ENCODE assay signal across 19 cellular contexts in genomic region chr15:70385711-70386110, GRCh38.
"Had no signal": no experiment of that assay in that cellular context is flagged by ENCODE, and none has a peak within 500 bp of the region (broad histone marks: within the 10 kb centered on the region; RNA-seq: fewer than 3 reads in every experiment).

No MANE protein-coding gene starts in this region.

- H3K27ac ChIP-seq: colonic mucosa, heart left ventricle, left ventricle myocardium inferior, lower lobe of right lung, spleen, stomach had no signal

- DNase-seq: colonic mucosa; dermis blood vessel endothelial cell; effector CD4-positive, alpha-beta T cell; heart left ventricle; hippocampal formation; left ventricle myocardium inferior; lower lobe of right lung; spleen; stimulated activated CD4-positive, alpha-beta T cell treated with anti-CD3 and anti-CD28 coated beads, Interleukin-15, amount 100 ng/mL, for 24 hours; stimulated activated CD4-positive, alpha-beta T cell treated with anti-CD3 and anti-CD28 coated beads, Interleukin-1b, Interleukin-23, amount 100 ng/mL, for 48 hours; stimulated activated CD4-positive, alpha-beta T cell treated with anti-CD3 and anti-CD28 coated beads, Interleukin-4, amount 100 ng/mL, for 4 hours; stimulated activated naive CD4-positive, alpha-beta T cell; stomach; substantia nigra; trophoblast cell had no signal

- H3K9me3 Mint-ChIP-seq: memory B cell had no signal

- H3K27me3 Mint-ChIP-seq: memory B cell had no signal

- H3K27ac Mint-ChIP-seq: nephron had no signal

- H3K4me1 ChIP-seq: colonic mucosa, heart left ventricle, left ventricle myocardium inferior, lower lobe of right lung, stomach had no signal

- H3K36me3 Mint-ChIP-seq: memory B cell, mesothelial cell of epicardium had no signal

- H3K36me3 ChIP-seq: colonic mucosa, heart left ventricle, left ventricle myocardium inferior, lower lobe of right lung, spleen, stomach had no signal

- ATAC-seq: heart left ventricle, lower lobe of right lung, sciatic nerve had no signal

- H3K4me3 Mint-ChIP-seq: mesothelial cell of epicardium, nephron had no signal

- H3K9me3 ChIP-seq: colonic mucosa, lower lobe of right lung had no signal

- H3K4me3 ChIP-seq: colonic mucosa, heart left ventricle, left ventricle myocardium inferior, lower lobe of right lung, spleen, stomach had no signal

- H3K27me3 ChIP-seq: colonic mucosa, heart left ventricle, spleen, stomach had no signal
